In genomic region chr11:31812392-31813241, GRCh38 we compare ENCODE assay signal across 8 cellular contexts. TPM values are rescaled to one million over a fixed set of nuclear protein-coding genes. Genes with fewer than 3 reads are reported as not detected.
A peak's percentile ranks its signal among the peaks of the same experiment; 100 is the strongest.
DNase-seq lines count a peak whose midpoint lies in the region; ATAC-seq, FAIRE-seq and TF ChIP-seq lines count a peak whose summit lies in the region.

No MANE protein-coding gene starts in this region.

- H3K4me3 ChIP-seq in keratinocyte (ENCODE audit: control insufficient read depth in 2 of 3, extremely low read depth in 1 of 3, insufficient read depth in 2 of 3, low read depth in 1 of 3, low read length in 3 of 3) (peak overlapping the region in 2 of 3 experiments; percentile 44 to 56), subcutaneous abdominal adipose tissue (ENCODE audit: low read depth in 1 of 5, low read length in 5 of 5) (peak overlapping the region; percentile 40 to 69 (median 56))

- H3K4me2 ChIP-seq in keratinocyte (ENCODE audit: control insufficient read depth, extremely low read depth, insufficient read depth, low read depth, low read length) = peak overlapping the region; percentile 69

- peaks cover 39% of the 10 kb centered on the region for H3K4me1 Mint-ChIP-seq in activated CD8-positive, alpha-beta memory T cell treated with anti-CD3 and anti-CD28 coated beads, Interleukin-2, amount 10 ng/mL, durations not matched to agents 7 days and 5 days
- peaks cover 57% of the 10 kb centered on the region for H3K4me1 Mint-ChIP-seq in activated T-cell treated with anti-CD3 and anti-CD28 coated beads, Interleukin-2, amount 50 U/mL, for 72 hours (ENCODE audit: low read depth)

- H3K9me1 ChIP-seq in keratinocyte (ENCODE audit: control insufficient read depth, extremely low read depth, insufficient read depth, low read length) = no peaks in the 10 kb centered on the region

- CTCF ChIA-PET in activated CD8-positive, alpha-beta memory T cell treated with anti-CD3 and anti-CD28 coated beads, Interleukin-2, amount 10 ng/mL, durations not matched to agents 7 days and 5 days (lab: Charles Lee) = interaction anchor here (1.2 kb wide), 1 partner anchor 135 kb away, joined by 3 read pairs; no protein-coding TSS in a partner anchor

- peaks cover 81% of the 10 kb centered on the region for H3K27me3 Mint-ChIP-seq in activated CD8-positive, alpha-beta memory T cell treated with anti-CD3 and anti-CD28 coated beads, Interleukin-2, amount 10 ng/mL, durations not matched to agents 7 days and 5 days
- peaks cover 68% of the 10 kb centered on the region for H3K27me3 Mint-ChIP-seq in activated T-cell treated with anti-CD3 and anti-CD28 coated beads, Interleukin-2, amount 50 U/mL, for 72 hours (ENCODE audit: low read depth)

- no peak for ATAC-seq in activated CD8-positive, alpha-beta memory T cell treated with anti-CD3 and anti-CD28 coated beads, Interleukin-2, amount 10 ng/mL, durations not matched to agents 7 days and 5 days
- ATAC-seq in activated T-cell treated with anti-CD3 and anti-CD28 coated beads, Interleukin-2, amount 50 U/mL, for 72 hours (replicated peaks in 1 of 2) = peak in 1 of 2 donors; percentile 7

- no peak for DNase-seq in activated CD8-positive, alpha-beta memory T cell treated with anti-CD3 and anti-CD28 coated beads, Interleukin-2, amount 10 ng/mL, durations not matched to agents 7 days and 5 days
- DNase-seq in activated CD8-positive, alpha-beta memory T cell treated with anti-CD3 and anti-CD28 coated beads, Interleukin-2, amount 50 U/mL, for 4 hours = no peak
- no peak for DNase-seq in activated T-cell treated with anti-CD3 and anti-CD28 coated beads, Interleukin-2, amount 50 U/mL, for 72 hours
- DNase-seq in keratinocyte (ENCODE audit: low read depth, low spot score) = no peak
- no peak for DNase-seq in amniotic stem cell (lab: John Stamatoyannopoulos, UW)
- DNase-seq in NOMO-1 treated with DMSO at 0.1 percent for 48 hours (lab: John Stamatoyannopoulos, UW; ENCODE audit: unreplicated experiment) = no peak
- DNase-seq in NCI-H128 (lab: John Stamatoyannopoulos, UW; ENCODE audit: unreplicated experiment) = no peak

- H2AFZ ChIP-seq in keratinocyte (ENCODE audit: control insufficient read depth, low read length) = no peak overlapping the region

- H4K20me1 ChIP-seq in keratinocyte (ENCODE audit: control insufficient read depth, extremely low read depth, insufficient read depth, low read length) = peaks cover 9% of the 10 kb centered on the region

- H3K9me3 ChIP-seq in keratinocyte (ENCODE audit: control insufficient read depth, low read depth, low read length) = no peaks in the 10 kb centered on the region
- H3K9me3 ChIP-seq in subcutaneous abdominal adipose tissue (ENCODE audit: control insufficient read depth in 5 of 5, low read length in 5 of 5) = no peaks in the 10 kb centered on the region

- no peaks in the 10 kb centered on the region for H3K36me3 ChIP-seq in keratinocyte (ENCODE audit: control insufficient read depth in 2 of 2, extremely low read depth in 1 of 2, insufficient read depth in 2 of 2, low read length in 2 of 2)
- no peaks in the 10 kb centered on the region for H3K36me3 ChIP-seq in subcutaneous abdominal adipose tissue (ENCODE audit: control insufficient read depth in 5 of 5, insufficient read depth in 5 of 5, low read length in 5 of 5)

- H3K36me3 Mint-ChIP-seq in activated CD8-positive, alpha-beta memory T cell treated with anti-CD3 and anti-CD28 coated beads, Interleukin-2, amount 10 ng/mL, durations not matched to agents 7 days and 5 days = peaks cover 2% of the 10 kb centered on the region
- H3K36me3 Mint-ChIP-seq in activated T-cell treated with anti-CD3 and anti-CD28 coated beads, Interleukin-2, amount 50 U/mL, for 72 hours (ENCODE audit: insufficient read depth in 2 of 2) = peaks cover 3 to 9% of the 10 kb centered on the region in 2 donors

- no peaks in the 10 kb centered on the region for H3K79me2 ChIP-seq in keratinocyte (ENCODE audit: control insufficient read depth, insufficient read depth, low read length)

- H3K9me3 Mint-ChIP-seq in activated CD8-positive, alpha-beta memory T cell treated with anti-CD3 and anti-CD28 coated beads, Interleukin-2, amount 10 ng/mL, durations not matched to agents 7 days and 5 days (ENCODE audit: low read depth) = no peaks in the 10 kb centered on the region
- no peaks in the 10 kb centered on the region for H3K9me3 Mint-ChIP-seq in activated T-cell treated with anti-CD3 and anti-CD28 coated beads, Interleukin-2, amount 50 U/mL, for 72 hours

- no peak for TF ChIP-seq CTCF in keratinocyte (optimal IDR thresholded peaks at IDR 0.05 in 1 of 3, IDR thresholded peaks at IDR 0.05 in 1 of 3, conservative IDR thresholded peaks at IDR 0.05 in 1 of 3; ENCODE audit: extremely low read depth in 1 of 3, insufficient read depth in 2 of 3, low read length in 3 of 3)

- dilution Hi-C loops in keratinocyte (cut with MboI; ENCODE audit: extremely low pct_ligation_motif_present, low sequenced_read_pairs) = no loop called here

- FAIRE-seq in keratinocyte (lab: Jason Lieb, UNC) = no peak

- no peak overlapping the region for H3K4me3 Mint-ChIP-seq in activated CD8-positive, alpha-beta memory T cell treated with anti-CD3 and anti-CD28 coated beads, Interleukin-2, amount 10 ng/mL, durations not matched to agents 7 days and 5 days
- H3K4me3 Mint-ChIP-seq in activated T-cell treated with anti-CD3 and anti-CD28 coated beads, Interleukin-2, amount 50 U/mL, for 72 hours = peak overlapping the region; percentile 78 to 90

- peak overlapping the region; percentile 31 for H3K27ac Mint-ChIP-seq in activated CD8-positive, alpha-beta memory T cell treated with anti-CD3 and anti-CD28 coated beads, Interleukin-2, amount 10 ng/mL, durations not matched to agents 7 days and 5 days
- H3K27ac Mint-ChIP-seq in activated T-cell treated with anti-CD3 and anti-CD28 coated beads, Interleukin-2, amount 50 U/mL, for 72 hours = peak overlapping the region; percentile 12

- H3K27ac ChIP-seq in keratinocyte (ENCODE audit: control insufficient read depth, insufficient read depth, low read length) (no peak overlapping the region), subcutaneous abdominal adipose tissue (ENCODE audit: low read depth, low read length) (no peak overlapping the region)

- H3K27me3 ChIP-seq in keratinocyte (ENCODE audit: control insufficient read depth, extremely low read depth, insufficient read depth, low read length) (peaks cover 100% of the 10 kb centered on the region), subcutaneous abdominal adipose tissue (ENCODE audit: control insufficient read depth in 5 of 5, insufficient read depth in 4 of 5, low read length in 5 of 5) (peaks cover 64 to 95% (median 83%) of the 10 kb centered on the region in 5 donors)

- peaks cover 38% of the 10 kb centered on the region for H3K4me1 ChIP-seq in keratinocyte (ENCODE audit: control insufficient read depth, extremely low read depth, insufficient read depth, low read length)
- H3K4me1 ChIP-seq in subcutaneous abdominal adipose tissue (ENCODE audit: control insufficient read depth in 5 of 5, insufficient read depth in 5 of 5, low read length in 5 of 5) = peaks cover 0 to 77% (median 76%) of the 10 kb centered on the region in 5 donors

- H3K9ac ChIP-seq in keratinocyte (ENCODE audit: control insufficient read depth, extremely low read depth, insufficient read depth, low read length) = no peak overlapping the region
- peak overlapping the region in 2 of 5 donors; percentile 30 to 59 for H3K9ac ChIP-seq in subcutaneous abdominal adipose tissue (ENCODE audit: low read length in 5 of 5)

RNA-seq across cellular contexts. Expression of gene PAX6, which starts 1.5 kb away (rescaled TPM):
- not detected for total RNA-seq in activated CD8-positive, alpha-beta memory T cell treated with anti-CD3 and anti-CD28 coated beads, Interleukin-2, amount 10 ng/mL, durations not matched to agents 7 days and 5 days
- under 1 TPM; 0.46 to 0.76 TPM for total RNA-seq in activated T-cell treated with anti-CD3 and anti-CD28 coated beads, Interleukin-2, amount 50 U/mL, for 72 hours
- polyA plus RNA-seq in keratinocyte = 0.12 to 0.15 TPM in 2 of 3 replicates, not detected in the other
- not detected for polyA plus RNA-seq in keratinocyte (2011; ENCODE audit: low read depth)
- not detected in 2 replicates for polyA plus RNA-seq in keratinocyte (2011; cell fraction: cytosol; rRNA removed)
- polyA plus RNA-seq in keratinocyte (2011; cell fraction: nucleus; rRNA removed) = 0.15 and 0.23 TPM in 2 replicates
- not detected in 2 replicates for polyA plus RNA-seq in keratinocyte (2012; ENCODE audit: low replicate concordance)
- not detected in 3 replicates for polyA minus RNA-seq in keratinocyte
- polyA minus RNA-seq in keratinocyte (2011; cell fraction: cytosol; rRNA and poly(A)+ RNA removed) = not detected
- not detected in 2 replicates for polyA minus RNA-seq in keratinocyte (2011; cell fraction: nucleus; rRNA and poly(A)+ RNA removed)
